ENCODE assay signal across 8 cellular contexts in genomic region chr2:235270951-235271350, GRCh38.
DNase-seq lines count a peak whose midpoint lies in the region; ATAC-seq lines count a peak whose summit lies in the region.

No MANE protein-coding gene starts in this region.

- peaks cover 4% of the 10 kb centered on the region for H3K9me3 Mint-ChIP-seq in activated CD4-positive, alpha-beta memory T cell treated with anti-CD3 and anti-CD28 coated beads, Interleukin-2, amount 10 ng/mL, durations not matched to agents 7 days and 5 days

- H3K27me3 Mint-ChIP-seq in activated CD4-positive, alpha-beta memory T cell treated with anti-CD3 and anti-CD28 coated beads, Interleukin-2, amount 10 ng/mL, durations not matched to agents 7 days and 5 days: peaks cover 62% of the 10 kb centered on the region

- H3K36me3 Mint-ChIP-seq in activated CD4-positive, alpha-beta memory T cell treated with anti-CD3 and anti-CD28 coated beads, Interleukin-2, amount 10 ng/mL, durations not matched to agents 7 days and 5 days (ENCODE audit: low read depth): no peaks in the 10 kb centered on the region

- CTCF ChIA-PET in activated CD4-positive, alpha-beta memory T cell treated with anti-CD3 and anti-CD28 coated beads, Interleukin-2, amount 10 ng/mL, durations not matched to agents 7 days and 5 days (lab: Charles Lee): interaction anchor here (0.6 kb wide), 1 partner anchor 209 kb away, joined by 5 read pairs; no protein-coding TSS in a partner anchor

- H3K27ac Mint-ChIP-seq in activated CD4-positive, alpha-beta memory T cell treated with anti-CD3 and anti-CD28 coated beads, Interleukin-2, amount 10 ng/mL, durations not matched to agents 7 days and 5 days: no peak overlapping the region

- DNase-seq in activated T-cell treated with anti-CD3 and anti-CD28 coated beads for 24 hours (ENCODE audit: low read depth) (peak; percentile 23), 8988T (no peak), SHP77 treated with DMSO at 0.1 percent for 48 hours (lab: John Stamatoyannopoulos, UW) (no peak), Kasumi-1 (lab: John Stamatoyannopoulos, UW) (no peak)
- DNase-seq in activated T-cell treated with anti-CD3 and anti-CD28 coated beads, Interleukin-2, amount 50 U/mL, for 1 hour: no peak
- DNase-seq in activated CD4-positive, alpha-beta memory T cell treated with anti-CD3 and anti-CD28 coated beads, Interleukin-2, amount 10 ng/mL, durations not matched to agents 7 days and 5 days: peak; percentile 59
- DNase-seq in stimulated activated CD4-positive, alpha-beta T cell treated with anti-CD3 and anti-CD28 coated beads, Interleukin-15, amount 100 ng/mL, for 48 hours (ENCODE audit: low read depth in 2 of 2): peak; percentile 37 to 39

- POLR2A ChIA-PET in activated CD4-positive, alpha-beta memory T cell treated with anti-CD3 and anti-CD28 coated beads, Interleukin-2, amount 10 ng/mL, durations not matched to agents 7 days and 5 days (lab: Charles Lee): no interaction called here

- ATAC-seq in HG03175 (IDR thresholded peaks at IDR 0.05; ENCODE audit: unreplicated experiment): peak; percentile 95

- H3K4me1 Mint-ChIP-seq in activated CD4-positive, alpha-beta memory T cell treated with anti-CD3 and anti-CD28 coated beads, Interleukin-2, amount 10 ng/mL, durations not matched to agents 7 days and 5 days: peaks cover 11% of the 10 kb centered on the region

- no peak overlapping the region for H3K4me3 Mint-ChIP-seq in activated CD4-positive, alpha-beta memory T cell treated with anti-CD3 and anti-CD28 coated beads, Interleukin-2, amount 10 ng/mL, durations not matched to agents 7 days and 5 days

Comparison
In these comparisons a context has a peak if more than half of its experiments do, and no peak if none do; other contexts are left out.
1. DNase-seq: peak in activated T-cell treated with anti-CD3 and anti-CD28 coated beads for 24 hours (single experiment), activated CD4-positive, alpha-beta memory T cell treated with anti-CD3 and anti-CD28 coated beads, Interleukin-2, amount 10 ng/mL, durations not matched to agents 7 days and 5 days (single experiment) and stimulated activated CD4-positive, alpha-beta T cell treated with anti-CD3 and anti-CD28 coated beads, Interleukin-15, amount 100 ng/mL, for 48 hours (2 of 2); none in activated T-cell treated with anti-CD3 and anti-CD28 coated beads, Interleukin-2, amount 50 U/mL, for 1 hour (single experiment), 8988T (single experiment), SHP77 treated with DMSO at 0.1 percent for 48 hours (single experiment) and Kasumi-1 (0 of 2).